Comparison of ENCODE assay signal across 20 cellular contexts in genomic region chr3:123984957-123985356, GRCh38. TPM values are rescaled to one million over a fixed set of nuclear protein-coding genes. Genes with fewer than 3 reads are reported as not detected.
DNase-seq lines count a peak whose midpoint lies in the region; ATAC-seq and TF ChIP-seq lines count a peak whose summit lies in the region.
"Had no signal": no experiment of that assay in that cellular context is flagged by ENCODE, and none has a peak within 500 bp of the region (broad histone marks: within the 10 kb centered on the region; RNA-seq: fewer than 3 reads in every experiment).

No MANE protein-coding gene starts in this region.

- peaks cover 56% of the 10 kb centered on the region for H3K27me3 ChIP-seq in smooth muscle cell (ENCODE audit: low read depth)

- H3K4me1 ChIP-seq in mucosa of descending colon (ENCODE audit: low read depth) (peaks cover 9% of the 10 kb centered on the region), smooth muscle cell (ENCODE audit: low read depth) (no peaks in the 10 kb centered on the region)
- H3K4me1 ChIP-seq: HAP-1 had no signal

- H3K79me2 ChIP-seq in smooth muscle cell (ENCODE audit: low read depth) = no peaks in the 10 kb centered on the region

- no peak overlapping the region for H2AFZ ChIP-seq in smooth muscle cell (ENCODE audit: low read depth)

- no peak overlapping the region for H3K4me2 ChIP-seq in smooth muscle cell

- ATAC-seq in mucosa of descending colon = peak; percentile 77
- ATAC-seq: GM12878 had no signal

- no peak overlapping the region for H3K27ac ChIP-seq in C4-2B
- no peak overlapping the region for H3K27ac ChIP-seq in smooth muscle cell (ENCODE audit: low read depth)

- H3K9ac ChIP-seq in smooth muscle cell (ENCODE audit: low read depth) = no peak overlapping the region

- intact Hi-C loops in mucosa of descending colon (cut with DNase I, micrococcal nuclease) = no loop called here

- no peaks in the 10 kb centered on the region for H4K20me1 ChIP-seq in smooth muscle cell (ENCODE audit: low read depth)

- TF ChIP-seq CTCF in C4-2B (conservative IDR thresholded peaks at IDR 0.05) (0 out of 2 replicates have a peak, but pooled peaks have one; percentile 4), mucosa of descending colon (IDR thresholded peaks at IDR 0.05) (no peak), smooth muscle cell (IDR thresholded peaks at IDR 0.05; ENCODE audit: borderline replicate concordance, insufficient read depth, poor library complexity, severe bottlenecking) (no peak)

- peak; percentile 61 for DNase-seq in NCI-H1105 (lab: John Stamatoyannopoulos, UW)
- peak; percentile 5 for DNase-seq in NCI-H748 (lab: John Stamatoyannopoulos, UW; ENCODE audit: unreplicated experiment)
- no peak for DNase-seq in mucosa of descending colon
- DNase-seq in HuH-7.5 (ENCODE audit: low spot score) = no peak
- no peak for DNase-seq in smooth muscle cell (lab: John Stamatoyannopoulos, UW; ENCODE audit: unreplicated experiment)
- no peak for DNase-seq in NCI-H1436 (lab: John Stamatoyannopoulos, UW)
- DNase-seq: AML-193; CD4-positive, alpha-beta memory T cell; DMS 273 treated with DMSO at 0.1 percent for 48 hours; DMS53; DND-41; EL had no signal

- H3K9me3 ChIP-seq in mucosa of descending colon (no peaks in the 10 kb centered on the region), smooth muscle cell (replicated peaks; ENCODE audit: low read depth) (no peaks in the 10 kb centered on the region)
- H3K9me3 ChIP-seq: HAP-1 had no signal

- WGBS in smooth muscle cell (ENCODE audit: low lambda C conversion rate) = 90% methylated on average over 3 of the region's 3 CpGs

- H3K36me3 ChIP-seq in mucosa of descending colon (ENCODE audit: low read depth) = no peaks in the 10 kb centered on the region
- H3K36me3 ChIP-seq in smooth muscle cell (ENCODE audit: low read depth) = no peaks in the 10 kb centered on the region
- H3K36me3 ChIP-seq: HAP-1 had no signal

- H3F3A ChIP-seq in smooth muscle cell (ENCODE audit: low read depth) = no peaks in the 10 kb centered on the region

- H3K4me3 ChIP-seq in mucosa of descending colon (no peak overlapping the region), smooth muscle cell (no peak overlapping the region)
- H3K4me3 ChIP-seq: GM12878, HAP-1 had no signal

RNA-seq across cellular contexts. Expression of gene ROPN1, which starts 7.0 kb away (rescaled TPM):
- total RNA-seq in mucosa of descending colon (1 to 10 TPM in 1 of 3 donors, under 1 TPM in 2; 0.41 to 2.0 (median 0.58) TPM), smooth muscle cell (not detected in 2 replicates)
- not detected in 2 replicates for polyA plus RNA-seq in smooth muscle cell
- total RNA-seq: CD4-positive, alpha-beta memory T cell; G401; GM12878; H1; HT-29 had no signal
- polyA plus RNA-seq: BJ; CD14-positive monocyte; CD4-positive, alpha-beta memory T cell; GM12878 had no signal

RNA-seq across cellular contexts. Expression of gene CCDC14, which starts 23.9 kb away (rescaled TPM):
- total RNA-seq in mucosa of descending colon = 10 to 100 TPM; 60.5 to 93.8 (median 62.8) TPM
- 80.9 and 84.6 TPM in 2 replicates for total RNA-seq in smooth muscle cell
- 15.4 and 16.6 TPM in 2 replicates for polyA plus RNA-seq in smooth muscle cell

RNA-seq across cellular contexts. Expression of gene KALRN, which starts 48.2 kb away (rescaled TPM):
- total RNA-seq in mucosa of descending colon = 10 to 100 TPM; 35.4 to 78.3 (median 73.5) TPM
- 31.1 and 41.3 TPM in 2 replicates for total RNA-seq in smooth muscle cell
- 26.1 and 26.2 TPM in 2 replicates for polyA plus RNA-seq in smooth muscle cell
- polyA plus RNA-seq: CD14-positive monocyte had no signal

Comparison
In these comparisons a context has a peak if more than half of its experiments do, and no peak if none do; other contexts are left out.
1. DNase-seq: peak in NCI-H1105 (single experiment) and NCI-H748 (single experiment); none in mucosa of descending colon (0 of 3), HuH-7.5 (single experiment), smooth muscle cell (single experiment) and NCI-H1436 (single experiment).